In the genomic region with DNA sequence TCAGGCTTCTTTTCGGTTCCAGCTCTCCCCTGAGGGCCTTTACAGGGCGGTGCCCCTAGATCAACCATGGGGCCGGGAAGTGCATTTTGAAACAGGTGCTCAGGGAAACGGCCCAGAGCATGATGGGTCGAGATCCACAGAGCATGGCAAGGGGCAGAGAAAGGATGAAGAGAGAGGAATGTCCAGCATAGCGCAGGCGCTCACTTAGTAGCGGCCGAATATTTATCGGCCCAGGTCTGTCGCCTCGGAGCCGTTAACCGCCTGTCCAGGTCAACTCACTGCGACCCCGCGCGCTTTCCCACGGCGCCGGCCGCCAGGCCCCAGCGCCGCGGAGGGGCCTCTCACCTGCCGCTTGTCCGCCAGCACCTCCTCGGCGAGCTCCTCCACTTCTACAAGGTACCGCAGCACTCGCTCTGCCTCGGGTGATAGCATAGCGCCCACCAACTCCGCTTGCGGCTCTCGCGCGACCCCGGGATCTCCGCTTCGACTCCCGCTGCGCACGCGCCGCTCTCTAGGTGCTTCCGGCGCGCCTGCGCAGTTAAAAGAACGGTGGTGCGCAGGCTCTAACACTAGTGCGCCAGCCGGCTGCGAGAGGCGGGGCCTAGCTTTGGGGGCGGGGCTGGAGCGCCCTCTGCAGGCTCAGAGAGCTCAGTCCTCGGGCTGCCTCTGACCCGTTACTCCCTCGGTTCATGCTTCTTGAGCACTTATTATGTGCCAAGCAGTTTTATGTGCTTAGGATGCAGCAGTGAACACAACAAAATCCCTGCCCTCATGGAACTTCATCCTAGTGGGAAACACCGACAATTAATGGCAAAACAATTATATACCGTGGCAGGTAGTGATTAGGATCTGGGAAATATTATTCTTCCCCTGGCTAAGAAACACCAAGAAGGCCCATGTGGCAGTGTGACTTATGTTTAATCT, we compare ENCODE assay signal across 1 cellular context.
TF ChIP-seq lines count a peak whose summit lies in the region.

TSS of gene PDRG1 (minus strand) at position 517 of the 924 bp plus-strand sequence. CDS start at position 432, 85 bp downstream.

TF ChIP-seq in HepG2, 621 proteins besides CTCF, POLR2A, EP300 and RAD21 (continued from another document):
- TF ChIP-seq, protein P1, sequence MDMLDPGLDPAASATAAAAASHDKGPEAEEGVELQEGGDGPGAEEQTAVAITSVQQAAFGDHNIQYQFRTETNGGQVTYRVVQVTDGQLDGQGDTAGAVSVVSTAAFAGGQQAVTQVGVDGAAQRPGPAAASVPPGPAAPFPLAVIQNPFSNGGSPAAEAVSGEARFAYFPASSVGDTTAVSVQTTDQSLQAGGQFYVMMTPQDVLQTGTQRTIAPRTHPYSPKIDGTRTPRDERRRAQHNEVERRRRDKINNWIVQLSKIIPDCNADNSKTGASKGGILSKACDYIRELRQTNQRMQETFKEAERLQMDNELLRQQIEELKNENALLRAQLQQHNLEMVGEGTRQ (IDR thresholded peaks at IDR 0.05; ENCODE audit: low read depth, low read length) = no peak
- TF ChIP-seq, protein P1 (CRISPR knock-in tag; IDR thresholded peaks at IDR 0.05; ENCODE audit: borderline replicate concordance) = no peak; the same call in 1 of the 2 replicates
- TF ChIP-seq ZNF367 (CRISPR knock-in tag; IDR thresholded peaks at IDR 0.05; ENCODE audit: borderline replicate concordance) (peak; percentile 64; the same call in 1 of the 2 replicates), ATF7 (IDR thresholded peaks at IDR 0.05) (no peak), ATF7 (CRISPR knock-in tag; IDR thresholded peaks at IDR 0.05) (no peak), CERS6 (CRISPR knock-in tag; IDR thresholded peaks at IDR 0.05) (peak; percentile 65; the same call in 1 of the 2 replicates), ZNF232 (CRISPR knock-in tag; IDR thresholded peaks at IDR 0.05; ENCODE audit: borderline replicate concordance) (peak; percentile 92), KLF9 (CRISPR knock-in tag; IDR thresholded peaks at IDR 0.05; ENCODE audit: low read depth) (no peak), GTF3A (CRISPR knock-in tag; conservative IDR thresholded peaks at IDR 0.05) (no peak), ZNF451 (CRISPR knock-in tag; IDR thresholded peaks at IDR 0.05) (peak; percentile 80), ZNF75D (CRISPR knock-in tag; IDR thresholded peaks at IDR 0.05; ENCODE audit: borderline replicate concordance) (no peak), SMAD3 (CRISPR knock-in tag; IDR thresholded peaks at IDR 0.05) (peak; percentile 90), FOXM1 (CRISPR knock-in tag; IDR thresholded peaks at IDR 0.05) (peak; percentile 59; the same call in 1 of the 2 replicates), ZNF468 (CRISPR knock-in tag; IDR thresholded peaks at IDR 0.05) (no peak; the same call in 1 of the 2 replicates), ZNF101 (CRISPR knock-in tag; IDR thresholded peaks at IDR 0.05; ENCODE audit: borderline replicate concordance, low read depth) (no peak), ZNF792 (CRISPR knock-in tag; IDR thresholded peaks at IDR 0.05) (peak; percentile 80; the same call in 1 of the 2 replicates), ZNF724P (CRISPR knock-in tag; IDR thresholded peaks at IDR 0.05; ENCODE audit: borderline replicate concordance) (peak; percentile 84; the same call in 1 of the 2 replicates), ATF7-NPFF (CRISPR knock-in tag; IDR thresholded peaks at IDR 0.05; ENCODE audit: low read depth) (peak; percentile 84), RFX1 (IDR thresholded peaks at IDR 0.05) (no peak), NFYC (CRISPR knock-in tag; IDR thresholded peaks at IDR 0.05) (peak; percentile 26; the same call in 1 of the 2 replicates), ZNF224 (CRISPR knock-in tag; IDR thresholded peaks at IDR 0.05) (peak; percentile 87; the same call in 1 of the 2 replicates), ZNF775 (CRISPR knock-in tag; IDR thresholded peaks at IDR 0.05; ENCODE audit: borderline replicate concordance) (no peak), PLRG1 (conservative IDR thresholded peaks at IDR 0.05) (no peak), AHDC1 (CRISPR knock-in tag; IDR thresholded peaks at IDR 0.05; ENCODE audit: borderline replicate concordance) (no peak)
- TF ChIP-seq, protein P2, sequence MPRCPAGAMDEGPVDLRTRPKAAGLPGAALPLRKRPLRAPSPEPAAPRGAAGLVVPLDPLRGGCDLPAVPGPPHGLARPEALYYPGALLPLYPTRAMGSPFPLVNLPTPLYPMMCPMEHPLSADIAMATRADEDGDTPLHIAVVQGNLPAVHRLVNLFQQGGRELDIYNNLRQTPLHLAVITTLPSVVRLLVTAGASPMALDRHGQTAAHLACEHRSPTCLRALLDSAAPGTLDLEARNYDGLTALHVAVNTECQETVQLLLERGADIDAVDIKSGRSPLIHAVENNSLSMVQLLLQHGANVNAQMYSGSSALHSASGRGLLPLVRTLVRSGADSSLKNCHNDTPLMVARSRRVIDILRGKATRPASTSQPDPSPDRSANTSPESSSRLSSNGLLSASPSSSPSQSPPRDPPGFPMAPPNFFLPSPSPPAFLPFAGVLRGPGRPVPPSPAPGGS (CRISPR knock-in tag; IDR thresholded peaks at IDR 0.05) = peak; percentile 97
- TF ChIP-seq, protein P3, sequence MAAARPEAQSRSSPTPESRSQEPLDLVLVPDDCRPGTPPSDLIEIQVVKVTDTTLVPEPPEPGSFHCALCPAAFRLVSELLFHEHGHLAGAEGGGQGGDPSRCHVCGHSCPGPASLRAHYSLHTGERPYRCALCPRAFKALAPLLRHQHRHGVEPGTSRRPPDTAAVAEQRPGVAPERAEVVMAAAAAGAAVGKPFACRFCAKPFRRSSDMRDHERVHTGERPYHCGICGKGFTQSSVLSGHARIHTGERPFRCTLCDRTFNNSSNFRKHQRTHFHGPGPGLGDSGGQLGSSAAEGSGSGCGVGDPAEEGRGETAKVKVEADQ (CRISPR knock-in tag; IDR thresholded peaks at IDR 0.05; ENCODE audit: borderline replicate concordance) = peak; percentile 91; the same call in 1 of the 2 replicates
- TF ChIP-seq, protein P4, sequence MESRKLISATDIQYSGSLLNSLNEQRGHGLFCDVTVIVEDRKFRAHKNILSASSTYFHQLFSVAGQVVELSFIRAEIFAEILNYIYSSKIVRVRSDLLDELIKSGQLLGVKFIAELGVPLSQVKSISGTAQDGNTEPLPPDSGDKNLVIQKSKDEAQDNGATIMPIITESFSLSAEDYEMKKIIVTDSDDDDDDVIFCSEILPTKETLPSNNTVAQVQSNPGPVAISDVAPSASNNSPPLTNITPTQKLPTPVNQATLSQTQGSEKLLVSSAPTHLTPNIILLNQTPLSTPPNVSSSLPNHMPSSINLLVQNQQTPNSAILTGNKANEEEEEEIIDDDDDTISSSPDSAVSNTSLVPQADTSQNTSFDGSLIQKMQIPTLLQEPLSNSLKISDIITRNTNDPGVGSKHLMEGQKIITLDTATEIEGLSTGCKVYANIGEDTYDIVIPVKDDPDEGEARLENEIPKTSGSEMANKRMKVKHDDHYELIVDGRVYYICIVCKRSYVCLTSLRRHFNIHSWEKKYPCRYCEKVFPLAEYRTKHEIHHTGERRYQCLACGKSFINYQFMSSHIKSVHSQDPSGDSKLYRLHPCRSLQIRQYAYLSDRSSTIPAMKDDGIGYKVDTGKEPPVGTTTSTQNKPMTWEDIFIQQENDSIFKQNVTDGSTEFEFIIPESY (CRISPR knock-in tag; IDR thresholded peaks at IDR 0.05) = peak; percentile 67; the same call in 1 of the 2 replicates
- TF ChIP-seq, protein P5, sequence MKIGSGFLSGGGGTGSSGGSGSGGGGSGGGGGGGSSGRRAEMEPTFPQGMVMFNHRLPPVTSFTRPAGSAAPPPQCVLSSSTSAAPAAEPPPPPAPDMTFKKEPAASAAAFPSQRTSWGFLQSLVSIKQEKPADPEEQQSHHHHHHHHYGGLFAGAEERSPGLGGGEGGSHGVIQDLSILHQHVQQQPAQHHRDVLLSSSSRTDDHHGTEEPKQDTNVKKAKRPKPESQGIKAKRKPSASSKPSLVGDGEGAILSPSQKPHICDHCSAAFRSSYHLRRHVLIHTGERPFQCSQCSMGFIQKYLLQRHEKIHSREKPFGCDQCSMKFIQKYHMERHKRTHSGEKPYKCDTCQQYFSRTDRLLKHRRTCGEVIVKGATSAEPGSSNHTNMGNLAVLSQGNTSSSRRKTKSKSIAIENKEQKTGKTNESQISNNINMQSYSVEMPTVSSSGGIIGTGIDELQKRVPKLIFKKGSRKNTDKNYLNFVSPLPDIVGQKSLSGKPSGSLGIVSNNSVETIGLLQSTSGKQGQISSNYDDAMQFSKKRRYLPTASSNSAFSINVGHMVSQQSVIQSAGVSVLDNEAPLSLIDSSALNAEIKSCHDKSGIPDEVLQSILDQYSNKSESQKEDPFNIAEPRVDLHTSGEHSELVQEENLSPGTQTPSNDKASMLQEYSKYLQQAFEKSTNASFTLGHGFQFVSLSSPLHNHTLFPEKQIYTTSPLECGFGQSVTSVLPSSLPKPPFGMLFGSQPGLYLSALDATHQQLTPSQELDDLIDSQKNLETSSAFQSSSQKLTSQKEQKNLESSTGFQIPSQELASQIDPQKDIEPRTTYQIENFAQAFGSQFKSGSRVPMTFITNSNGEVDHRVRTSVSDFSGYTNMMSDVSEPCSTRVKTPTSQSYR (CRISPR knock-in tag; IDR thresholded peaks at IDR 0.05; ENCODE audit: borderline replicate concordance) = peak; percentile 32; the same call in 1 of the 2 replicates
- TF ChIP-seq, protein P6, sequence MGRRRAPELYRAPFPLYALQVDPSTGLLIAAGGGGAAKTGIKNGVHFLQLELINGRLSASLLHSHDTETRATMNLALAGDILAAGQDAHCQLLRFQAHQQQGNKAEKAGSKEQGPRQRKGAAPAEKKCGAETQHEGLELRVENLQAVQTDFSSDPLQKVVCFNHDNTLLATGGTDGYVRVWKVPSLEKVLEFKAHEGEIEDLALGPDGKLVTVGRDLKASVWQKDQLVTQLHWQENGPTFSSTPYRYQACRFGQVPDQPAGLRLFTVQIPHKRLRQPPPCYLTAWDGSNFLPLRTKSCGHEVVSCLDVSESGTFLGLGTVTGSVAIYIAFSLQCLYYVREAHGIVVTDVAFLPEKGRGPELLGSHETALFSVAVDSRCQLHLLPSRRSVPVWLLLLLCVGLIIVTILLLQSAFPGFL (CRISPR knock-in tag; IDR thresholded peaks at IDR 0.05) = 0 out of 2 replicates have a peak, but pooled peaks have one; percentile 84
